8 cellular contexts compared by ENCODE assay signal in genomic region chr13:20901668-20902437, GRCh38. TPM values are rescaled to one million over a fixed set of nuclear protein-coding genes. Genes with fewer than 3 reads are reported as not detected.
DNase-seq lines count a peak whose midpoint lies in the region; ATAC-seq and TF ChIP-seq lines count a peak whose summit lies in the region.

No MANE protein-coding gene starts in this region.

- peak; percentile 23 for ATAC-seq in GM18508 (IDR thresholded peaks at IDR 0.05; ENCODE audit: insufficient read depth, unreplicated experiment)
- peak; percentile 21 for ATAC-seq in HG02943 (IDR thresholded peaks at IDR 0.05; ENCODE audit: low read depth, unreplicated experiment)

- no peak for TF ChIP-seq CTCF in foreskin fibroblast (IDR thresholded peaks at IDR 0.05; ENCODE audit: low read depth, low read length)

- peak; percentile 32 for DNase-seq in AG08395 (ENCODE audit: low spot score)
- DNase-seq in NCI-H524 (lab: John Stamatoyannopoulos, UW) = peak; percentile 53 to 78
- DNase-seq in activated CD8-positive, alpha-beta memory T cell treated with anti-CD3 and anti-CD28 coated beads, Interleukin-2, amount 50 U/mL, for 48 hours = peak; percentile 69
- peak; percentile 20 to 55 for DNase-seq in foreskin fibroblast
- peak; percentile 17 for DNase-seq in occipital lobe (lab: John Stamatoyannopoulos, UW)
- DNase-seq in inferior parietal cortex (ENCODE audit: extremely low spot score) = no peak

- H3K4me3 ChIP-seq in foreskin fibroblast (ENCODE audit: low read depth in 1 of 2, low read length in 2 of 2) = peak overlapping the region; percentile 96 to 98

RNA-seq across cellular contexts. Expression of gene XPO4, which starts 0.7 kb away (rescaled TPM):
- 33.7 TPM for total RNA-seq in occipital lobe
